In the genomic region with DNA sequence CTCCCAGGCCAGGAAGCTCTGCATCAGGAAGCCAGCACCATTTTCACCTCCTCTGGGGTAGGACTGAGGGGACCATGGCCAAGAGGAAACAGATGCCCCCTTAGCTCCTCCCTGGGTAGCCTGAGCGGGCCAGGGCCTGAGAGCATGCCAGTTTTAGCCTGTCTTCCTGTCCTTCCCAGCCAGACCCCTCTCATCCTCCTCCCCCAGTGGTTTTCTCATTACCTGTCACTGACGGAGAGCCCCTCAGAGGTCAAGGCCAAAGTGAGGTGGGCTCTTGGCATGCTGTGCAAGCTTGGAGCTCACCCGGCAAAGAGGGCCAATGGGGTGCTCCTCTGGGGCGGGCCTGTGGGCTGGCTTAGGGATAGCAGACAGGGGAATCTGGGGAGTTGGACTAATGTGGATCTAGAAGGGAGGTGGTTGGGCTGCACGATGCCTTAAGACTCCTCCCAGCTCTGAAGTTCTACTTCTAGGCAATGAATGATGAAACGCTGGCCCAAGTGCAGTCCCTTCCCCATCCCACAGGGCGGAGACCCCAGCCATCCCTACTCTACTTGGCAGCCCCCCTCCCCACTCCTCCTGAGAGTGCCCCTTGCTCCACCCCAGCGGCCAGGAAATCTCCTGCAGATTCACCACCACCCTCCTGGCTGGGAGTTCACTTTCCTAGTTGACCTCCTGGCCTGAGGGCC, we compare ENCODE assay signal across 1 cellular context.
TF ChIP-seq lines count a peak whose summit lies in the region.

No MANE protein-coding gene starts in this region.

TF ChIP-seq in neural cell, 6 proteins besides CTCF, POLR2A, EP300 and RAD21 (continued from another document):
- TF ChIP-seq, protein P1, sequence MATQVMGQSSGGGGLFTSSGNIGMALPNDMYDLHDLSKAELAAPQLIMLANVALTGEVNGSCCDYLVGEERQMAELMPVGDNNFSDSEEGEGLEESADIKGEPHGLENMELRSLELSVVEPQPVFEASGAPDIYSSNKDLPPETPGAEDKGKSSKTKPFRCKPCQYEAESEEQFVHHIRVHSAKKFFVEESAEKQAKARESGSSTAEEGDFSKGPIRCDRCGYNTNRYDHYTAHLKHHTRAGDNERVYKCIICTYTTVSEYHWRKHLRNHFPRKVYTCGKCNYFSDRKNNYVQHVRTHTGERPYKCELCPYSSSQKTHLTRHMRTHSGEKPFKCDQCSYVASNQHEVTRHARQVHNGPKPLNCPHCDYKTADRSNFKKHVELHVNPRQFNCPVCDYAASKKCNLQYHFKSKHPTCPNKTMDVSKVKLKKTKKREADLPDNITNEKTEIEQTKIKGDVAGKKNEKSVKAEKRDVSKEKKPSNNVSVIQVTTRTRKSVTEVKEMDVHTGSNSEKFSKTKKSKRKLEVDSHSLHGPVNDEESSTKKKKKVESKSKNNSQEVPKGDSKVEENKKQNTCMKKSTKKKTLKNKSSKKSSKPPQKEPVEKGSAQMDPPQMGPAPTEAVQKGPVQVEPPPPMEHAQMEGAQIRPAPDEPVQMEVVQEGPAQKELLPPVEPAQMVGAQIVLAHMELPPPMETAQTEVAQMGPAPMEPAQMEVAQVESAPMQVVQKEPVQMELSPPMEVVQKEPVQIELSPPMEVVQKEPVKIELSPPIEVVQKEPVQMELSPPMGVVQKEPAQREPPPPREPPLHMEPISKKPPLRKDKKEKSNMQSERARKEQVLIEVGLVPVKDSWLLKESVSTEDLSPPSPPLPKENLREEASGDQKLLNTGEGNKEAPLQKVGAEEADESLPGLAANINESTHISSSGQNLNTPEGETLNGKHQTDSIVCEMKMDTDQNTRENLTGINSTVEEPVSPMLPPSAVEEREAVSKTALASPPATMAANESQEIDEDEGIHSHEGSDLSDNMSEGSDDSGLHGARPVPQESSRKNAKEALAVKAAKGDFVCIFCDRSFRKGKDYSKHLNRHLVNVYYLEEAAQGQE (IDR thresholded peaks at IDR 0.05; ENCODE audit: borderline replicate concordance) = no peak
- TF ChIP-seq MXI1 (conservative IDR thresholded peaks at IDR 0.05; ENCODE audit: poor library complexity, severe bottlenecking) = no peak
- no peak for TF ChIP-seq EZH2 (IDR thresholded peaks at IDR 0.05; ENCODE audit: borderline replicate concordance, insufficient read depth, low read length, poor library complexity, severe bottlenecking)
- no peak for TF ChIP-seq SMC3 (conservative IDR thresholded peaks at IDR 0.05; ENCODE audit: poor library complexity)
- no peak for TF ChIP-seq POLR2AphosphoS5 (IDR thresholded peaks at IDR 0.05)
TF ChIP-seq in neural cell: peak in this region for 0.
